Comparison of ENCODE assay signal across 13 cellular contexts in genomic region chr6:155132617-155133016, GRCh38.
"Had no signal": no experiment of that assay in that cellular context is flagged by ENCODE, and none has a peak within 500 bp of the region (broad histone marks: within the 10 kb centered on the region; RNA-seq: fewer than 3 reads in every experiment).

No MANE protein-coding gene starts in this region.

- H3K9me3 ChIP-seq: tibial artery had no signal

- FAIRE-seq: urothelium cell line had no signal

- DNase-seq: activated CD4-positive, alpha-beta T cell treated with anti-CD3 and anti-CD28 coated beads, Interleukin-2, amount 50 U/mL, for 48 hours; activated CD4-positive, CD25-positive, alpha-beta regulatory T cell treated with anti-CD3 and anti-CD28 coated beads, Interleukin-2, amount 50 U/mL, for 72 hours; activated effector memory CD4-positive, alpha-beta T cell treated with anti-CD3 and anti-CD28 coated beads, Interleukin-2, amount 50 U/mL, for 16 hours; activated T-cell treated with anti-CD3 and anti-CD28 coated beads, Interleukin-2, amount 50 U/mL, for 1 hour; cortex of kidney; effector CD4-positive, alpha-beta T cell; foreskin fibroblast; kidney glomerular epithelial cell; left ventricle myocardium superior; natural killer cell; T1000; tibial artery had no signal

- H3K27ac ChIP-seq: tibial artery had no signal

- H3K4me3 ChIP-seq: tibial artery had no signal

- H3K27me3 ChIP-seq: tibial artery had no signal
